ENCODE assay signal across 16 cellular contexts in genomic region chr14:74326369-74327152, GRCh38. TPM values are rescaled to one million over a fixed set of nuclear protein-coding genes. Genes with fewer than 3 reads are reported as not detected.
DNase-seq lines count a peak whose midpoint lies in the region; ATAC-seq and TF ChIP-seq lines count a peak whose summit lies in the region.
"Had no signal": no experiment of that assay in that cellular context is flagged by ENCODE, and none has a peak within 500 bp of the region (broad histone marks: within the 10 kb centered on the region; RNA-seq: fewer than 3 reads in every experiment).

No MANE protein-coding gene starts in this region.

- peak overlapping the region; percentile 99 for H3K27ac Mint-ChIP-seq in GM23338
- H3K27ac Mint-ChIP-seq: activated T-cell treated with anti-CD3 and anti-CD28 coated beads, Interleukin-2, amount 50 U/mL, for 72 hours had no signal

- H3K4me3 ChIP-seq in GM23338 (peak overlapping the region; percentile 37), astrocyte of the cerebellum (ENCODE audit: low read depth, low read length) (no peak overlapping the region), mesodermal cell (ENCODE audit: extremely low read depth, insufficient read depth, low read length, poor library complexity, severe bottlenecking) (no peak overlapping the region)
- H3K4me3 ChIP-seq: lung had no signal

- H3K9me2 ChIP-seq in GM23338 (ENCODE audit: insufficient read depth): no peaks in the 10 kb centered on the region

- ATAC-seq in GM23338: peak; percentile 93
- no peak for ATAC-seq in HG03521 (IDR thresholded peaks at IDR 0.05; ENCODE audit: unreplicated experiment)
- ATAC-seq: activated T-cell treated with anti-CD3 and anti-CD28 coated beads, Interleukin-2, amount 50 U/mL, for 72 hours had no signal

- no peak for TF ChIP-seq CTCF in GM23338 (conservative IDR thresholded peaks at IDR 0.05; ENCODE audit: low read depth in 2 of 2)
- no peak for TF ChIP-seq CTCF in astrocyte of the cerebellum (IDR thresholded peaks at IDR 0.05; ENCODE audit: low read depth, low read length, missing control alignments)

- H3K36me3 ChIP-seq in GM23338 (ENCODE audit: insufficient read depth): no peaks in the 10 kb centered on the region
- H3K36me3 ChIP-seq in mesodermal cell (ENCODE audit: control insufficient read depth, insufficient read depth, low read length): no peaks in the 10 kb centered on the region

- no peak overlapping the region for H2AFZ ChIP-seq in GM23338

- no peaks in the 10 kb centered on the region for H3K9me3 Mint-ChIP-seq in GM23338
- H3K9me3 Mint-ChIP-seq: activated T-cell treated with anti-CD3 and anti-CD28 coated beads, Interleukin-2, amount 50 U/mL, for 72 hours had no signal

- WGBS in mesodermal cell (ENCODE audit: insufficient coverage in 2 of 2), 2 experiments: 5 to 6% methylated on average over 4 to 5 of the region's 10 CpGs

- peaks cover 4% of the 10 kb centered on the region; the same call in 1 of the 3 replicates for H3K36me3 Mint-ChIP-seq in GM23338 (ENCODE audit: low read depth)

- in situ Hi-C loops in astrocyte of the cerebellum (cut with HindIII; ENCODE audit: low sequenced_read_pairs): no loop called here

- peak overlapping the region; percentile 55 for H3K4me3 Mint-ChIP-seq in GM23338
- H3K4me3 Mint-ChIP-seq: activated T-cell treated with anti-CD3 and anti-CD28 coated beads, Interleukin-2, amount 50 U/mL, for 72 hours had no signal

- peaks cover 17% of the 10 kb centered on the region for H3K27me3 Mint-ChIP-seq in GM23338 (ENCODE audit: insufficient read depth, low read depth, poor library complexity)

- H3K27ac ChIP-seq in GM23338 (ENCODE audit: low read depth) (peak overlapping the region; percentile 100), mesodermal cell (ENCODE audit: low read depth, low read length, severe bottlenecking) (peak overlapping the region; percentile 53), substantia nigra (ENCODE audit: low read depth, low read length, poor library complexity, severe bottlenecking) (no peak overlapping the region)

- no peaks in the 10 kb centered on the region for H3F3A ChIP-seq in GM23338 (replicated peaks; ENCODE audit: low read depth)

- H3K4me1 ChIP-seq in GM23338 (ENCODE audit: insufficient read depth) (peaks cover 25% of the 10 kb centered on the region; the same call in 1 of the 2 replicates), mesodermal cell (ENCODE audit: control insufficient read depth, insufficient read depth, low read length, poor library complexity, severe bottlenecking) (peaks cover 9% of the 10 kb centered on the region)

- H3K27me3 ChIP-seq in GM23338 (ENCODE audit: insufficient read depth): no peaks in the 10 kb centered on the region

- H3K4me2 ChIP-seq in GM23338: peak overlapping the region; percentile 63

- peak; percentile 99 for DNase-seq in GM23338 (ENCODE audit: low spot score)
- DNase-seq in NCI-H1694 treated with DMSO at 0.1 percent for 48 hours (lab: John Stamatoyannopoulos, UW): peak; percentile 13
- DNase-seq in astrocyte of the cerebellum (ENCODE audit: low read depth): peak; percentile 18
- DNase-seq in substantia nigra (lab: John Stamatoyannopoulos, UW): no peak
- no peak for DNase-seq in activated naive CD4-positive, alpha-beta T cell treated with Interleukin-2 at 50 U/mL for 16 hours
- DNase-seq in superior temporal gyrus (ENCODE audit: extremely low spot score): no peak
- DNase-seq: activated T-cell treated with anti-CD3 and anti-CD28 coated beads, Interleukin-2, amount 50 U/mL, for 72 hours; AML-193; aorta; KG1; NCI-H510A treated with DMSO at 0.1 percent for 48 hours; stimulated activated CD4-positive, alpha-beta T cell treated with anti-CD3 and anti-CD28 coated beads, Interleukin-2, amount 100 ng/mL, for 48 hours; stimulated activated naive CD4-positive, alpha-beta T cell treated with Interleukin-2 at 50 U/mL for 16 hours had no signal

- H3K4me1 Mint-ChIP-seq in GM23338: peaks cover 35% of the 10 kb centered on the region

- H3K9me3 ChIP-seq in mesodermal cell (ENCODE audit: control insufficient read depth, low read length): no peaks in the 10 kb centered on the region

- no peaks in the 10 kb centered on the region for H3K79me2 ChIP-seq in GM23338 (replicated peaks; ENCODE audit: insufficient read depth)

- H4K20me1 ChIP-seq in GM23338 (replicated peaks; ENCODE audit: insufficient read depth): no peaks in the 10 kb centered on the region

TF ChIP-seq in GM23338, 12 proteins besides CTCF, POLR2A, EP300 and RAD21 (continues in another document):
- TF ChIP-seq NANOG (IDR thresholded peaks at IDR 0.05; ENCODE audit: borderline replicate concordance) (peak; percentile 72; the same call in 1 of the 2 replicates), CREB1 (CRISPR knock-in tag; IDR thresholded peaks at IDR 0.05; ENCODE audit: low read depth) (peak; percentile 61), STAT1 (IDR thresholded peaks at IDR 0.05; ENCODE audit: unreplicated experiment) (no peak), EZH2phosphoT487 (IDR thresholded peaks at IDR 0.05; ENCODE audit: unreplicated experiment) (no peak), ZNF114 (CRISPR knock-in tag; IDR thresholded peaks at IDR 0.05) (peak; percentile 7; the same call in 1 of the 2 replicates), ETS1 (IDR thresholded peaks at IDR 0.05) (no peak), EZH2 (IDR thresholded peaks at IDR 0.05; ENCODE audit: low read depth, unreplicated experiment) (no peak), ZNF331 (CRISPR knock-in tag; IDR thresholded peaks at IDR 0.05; ENCODE audit: low read depth) (no peak), POLR2AphosphoS5 (IDR thresholded peaks at IDR 0.05; ENCODE audit: low read depth) (peak; percentile 59), JUNB (IDR thresholded peaks at IDR 0.05; ENCODE audit: unreplicated experiment) (no peak)

RNA-seq across cellular contexts. Expression of gene VRTN, which starts 21.7 kb away (rescaled TPM):
- total RNA-seq in GM23338 (2014; rRNA removed; shearing (Covaris generic)): 129 and 143 TPM in 2 replicates
- 63.9 and 68.5 TPM in 2 replicates for polyA plus RNA-seq in GM23338 (2016; fragmentation: Nextera tagmentation; extraction: Ambion mirVana)
- 2.6 TPM for polyA plus RNA-seq in mesodermal cell (2013, experiment 1 of 2)
- polyA plus RNA-seq in mesodermal cell (2013, experiment 2 of 2): 1.9 TPM
- total RNA-seq: activated T-cell treated with anti-CD3 and anti-CD28 coated beads, Interleukin-2, amount 50 U/mL, for 72 hours; aorta had no signal
- polyA plus RNA-seq: aorta, lung had no signal

RNA-seq across cellular contexts. Expression of gene ABCD4, which starts 23.8 kb away (rescaled TPM):
- total RNA-seq in GM23338 (2014; rRNA removed; shearing (Covaris generic)): 56.6 and 73.1 TPM in 2 replicates
- 60.5 and 64.6 TPM in 2 replicates for polyA plus RNA-seq in GM23338 (2016; fragmentation: Nextera tagmentation; extraction: Ambion mirVana)
- polyA plus RNA-seq in mesodermal cell (2013, experiment 1 of 2): 85.6 TPM
- 66.8 TPM for polyA plus RNA-seq in mesodermal cell (2013, experiment 2 of 2)

Comparison
In these comparisons a context has a peak if more than half of its experiments do, and no peak if none do; other contexts are left out.
1. DNase-seq: peak in GM23338 (single experiment), NCI-H1694 treated with DMSO at 0.1 percent for 48 hours (single experiment) and astrocyte of the cerebellum (single experiment); none in substantia nigra (0 of 49), activated naive CD4-positive, alpha-beta T cell treated with Interleukin-2 at 50 U/mL for 16 hours (single experiment) and superior temporal gyrus (single experiment).